1 cellular context compared by ENCODE assay signal in genomic region chr12:50365709-50366406, GRCh38.
TF ChIP-seq lines count a peak whose summit lies in the region.

No MANE protein-coding gene starts in this region.

TF ChIP-seq in K562, 482 proteins besides CTCF, POLR2A, EP300 and RAD21 (continued from another document):
- peak in 1 of 3 experiments; percentile 46; a peak in 1 of 6 replicates for TF ChIP-seq ZBTB11 (CRISPR knock-in tag; IDR thresholded peaks at IDR 0.05)
- no peak for TF ChIP-seq NR2C2 (CRISPR knock-in tag; IDR thresholded peaks at IDR 0.05)
- no peak for TF ChIP-seq NR2C2 (tag; IDR thresholded peaks at IDR 0.05)
- no peak for TF ChIP-seq RBM22 (IDR thresholded peaks at IDR 0.05; ENCODE audit: low read depth, low read length, poor library complexity, severe bottlenecking)
- peak; percentile 42; the same call in 1 of the 2 replicates for TF ChIP-seq TAL1 (IDR thresholded peaks at IDR 0.05)
- TF ChIP-seq THRA (IDR thresholded peaks at IDR 0.05): 0 out of 2 replicates have a peak, but pooled peaks have one; percentile 25
- no peak for TF ChIP-seq ID3 (CRISPR knock-in tag; IDR thresholded peaks at IDR 0.05)
- peak; percentile 82 for TF ChIP-seq ID3 (tag; IDR thresholded peaks at IDR 0.05)
- TF ChIP-seq GATA2 (CRISPR knock-in tag; IDR thresholded peaks at IDR 0.05): 0 out of 2 replicates have a peak, but pooled peaks have one; percentile 39
- peak; percentile 75 for TF ChIP-seq C11orf30 (IDR thresholded peaks at IDR 0.05; ENCODE audit: low read depth)
- 0 out of 2 replicates have a peak, but pooled peaks have one; percentile 28 for TF ChIP-seq CBFA2T2 (conservative IDR thresholded peaks at IDR 0.05)
- TF ChIP-seq HLTF (IDR thresholded peaks at IDR 0.05): no peak
- TF ChIP-seq ZBTB40 (IDR thresholded peaks at IDR 0.05): peak; percentile 36; the same call in 1 of the 2 replicates
- no peak for TF ChIP-seq ZBTB40 (CRISPR knock-in tag; IDR thresholded peaks at IDR 0.05)
- peak; percentile 23; the same call in 1 of the 2 replicates for TF ChIP-seq MEF2A (IDR thresholded peaks at IDR 0.05; ENCODE audit: control insufficient read depth, low read depth, low read length)
- TF ChIP-seq ZNF395 (CRISPR knock-in tag; IDR thresholded peaks at IDR 0.05): no peak
